In the genomic region with DNA sequence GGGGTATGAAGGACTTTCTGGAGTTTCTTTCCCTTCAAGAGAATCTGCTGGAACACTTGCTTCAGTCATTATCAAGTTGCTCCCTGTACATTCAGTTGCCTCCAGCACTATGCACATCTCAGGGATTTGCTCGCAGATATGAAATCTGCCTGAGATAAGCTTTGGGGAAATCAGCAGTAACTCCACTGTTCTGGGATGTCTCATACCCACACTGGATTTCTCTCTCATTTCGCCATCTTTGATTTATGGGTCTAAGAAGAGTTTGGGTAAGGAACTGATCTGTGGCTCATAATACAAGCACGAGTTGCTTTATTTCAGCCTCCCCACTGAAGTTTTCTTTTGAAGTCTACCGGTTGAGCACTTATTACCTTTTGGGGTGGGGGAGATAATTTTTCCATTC, we compare ENCODE assay signal across 29 cellular contexts.
"Had no signal": no experiment of that assay in that cellular context is flagged by ENCODE, and none has a peak within 500 bp of the region (broad histone marks: within the 10 kb centered on the region; RNA-seq: fewer than 3 reads in every experiment).

No MANE protein-coding gene starts in this region.

- H3K4me1 ChIP-seq: neural progenitor cell, parathyroid adenoma, psoas muscle, spleen, suprapubic skin, testis, tibial artery, transverse colon, upper lobe of right lung, uterus had no signal

- H3K27ac ChIP-seq: neural progenitor cell, ovary, parathyroid adenoma, psoas muscle, skin epidermis, spleen, suprapubic skin, testis, tibial artery, transverse colon, upper lobe of right lung, uterus had no signal

- H3K9me3 ChIP-seq: ovary, psoas muscle, spleen, suprapubic skin, testis, tibial artery, transverse colon, upper lobe of right lung, uterus had no signal

- H3K4me3 ChIP-seq: neural progenitor cell, ovary, psoas muscle, skin epidermis, smooth muscle cell, spleen, suprapubic skin, testis, tibial artery, transverse colon, upper lobe of right lung, uterus had no signal

- ATAC-seq: naive thymus-derived CD8-positive, alpha-beta T cell; natural killer cell treated with Interleukin-12 subunit alpha and Interleukin-12 subunit beta and Interleukin-15 and Interleukin-18, amount 100 ng/mL, for 72 hours; psoas muscle; right cardiac atrium; sciatic nerve; stimulated activated memory B cell treated with anti-CD40 and anti-IgM and Interleukin-4, amounts not matched to agents 10 μg/mL and 1 μg/mL and 100 μg/mL, for 72 hours; stimulated activated naive CD8-positive, alpha-beta T cell treated with anti-CD3 and anti-CD28 coated beads, Interleukin-15, amount 100 ng/mL, for 72 hours; stimulated activated naive CD8-positive, alpha-beta T cell treated with anti-CD3 and anti-CD28 coated beads, Interleukin-15, Interleukin-2, amounts not matched to agents 100 U/mL and 50 U/mL, for 24 hours; upper lobe of right lung had no signal

- H3K36me3 ChIP-seq: neural progenitor cell, ovary, spleen, suprapubic skin, tibial artery, transverse colon, upper lobe of right lung, uterus had no signal

- H3K27me3 ChIP-seq: neural progenitor cell, ovary, spleen, suprapubic skin, testis, tibial artery, transverse colon, upper lobe of right lung, uterus had no signal

- DNase-seq: naive thymus-derived CD8-positive, alpha-beta T cell; occipital lobe; ovary; posterior cingulate gyrus; psoas muscle; right cardiac atrium; spleen; stimulated activated CD4-positive, alpha-beta T cell treated with anti-CD3 and anti-CD28 coated beads, Interleukin-12 subunit alpha, Interleukin-12 subunit beta, amount 100 ng/mL, for 4 hours; stimulated activated CD4-positive, alpha-beta T cell treated with anti-CD3 and anti-CD28 coated beads, Interleukin-1b, Interleukin-23, amount 100 ng/mL, for 48 hours; stimulated activated CD4-positive, alpha-beta T cell treated with anti-CD3 and anti-CD28 coated beads, Interleukin-4, amount 100 ng/mL, for 1 hour; stimulated activated CD4-positive, alpha-beta T cell treated with anti-CD3 and anti-CD28 coated beads, Interleukin-4, amount 100 ng/mL, for 4 hours; stimulated activated CD8-positive, alpha-beta memory T cell treated with anti-CD3 and anti-CD28 coated beads, Interleukin-4, amount 100 ng/mL, for 48 hours; stimulated activated naive CD4-positive, alpha-beta T cell; stimulated activated naive CD8-positive, alpha-beta T cell treated with anti-CD3 and anti-CD28 coated beads, Interleukin-15, amount 100 ng/mL, for 72 hours; stimulated activated naive CD8-positive, alpha-beta T cell treated with anti-CD3 and anti-CD28 coated beads, Interleukin-15, Interleukin-2, amounts not matched to agents 100 U/mL and 50 U/mL, for 24 hours; substantia nigra; testis; tibial artery; transverse colon; upper lobe of right lung; uterus had no signal
